In the genomic region with DNA sequence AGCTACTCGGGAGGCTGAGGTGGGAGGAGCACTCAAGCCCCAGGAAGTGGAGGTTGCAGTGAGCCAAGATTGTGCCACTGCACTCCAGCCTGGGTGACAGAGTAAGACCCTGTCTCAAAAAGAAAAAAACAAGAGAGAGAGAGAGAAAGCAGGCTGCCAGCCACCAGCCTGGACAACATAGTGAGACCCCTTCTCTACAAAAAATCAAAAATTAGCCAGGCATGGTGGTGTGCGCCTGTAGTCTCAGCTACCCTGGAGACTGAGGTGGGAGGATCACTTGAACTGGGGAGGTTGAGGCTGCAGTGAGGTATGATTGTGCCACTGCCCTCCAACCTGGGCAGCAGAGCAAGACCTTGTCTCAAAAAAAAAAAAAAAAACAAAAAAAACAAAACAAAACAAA, we compare ENCODE assay signal across 3 cellular contexts. TPM values are rescaled to one million over a fixed set of nuclear protein-coding genes. Genes with fewer than 3 reads are reported as not detected.
"Had no signal": no experiment of that assay in that cellular context is flagged by ENCODE, and none has a peak within 500 bp of the region (broad histone marks: within the 10 kb centered on the region; RNA-seq: fewer than 3 reads in every experiment).

No MANE protein-coding gene starts in this region.

RNA-seq across cellular contexts. Expression of a gene that starts 37.0 kb away (rescaled TPM):
- total RNA-seq: LHCN-M2, RPMI7951 had no signal

RNA-seq across cellular contexts. Expression of a gene that starts 49.4 kb away (rescaled TPM):
- total RNA-seq: SJCRH30 had no signal

RNA-seq across cellular contexts. Expression of a gene that starts 53.0 kb away (rescaled TPM):
- total RNA-seq: RPMI7951 had no signal
